In the genomic region with DNA sequence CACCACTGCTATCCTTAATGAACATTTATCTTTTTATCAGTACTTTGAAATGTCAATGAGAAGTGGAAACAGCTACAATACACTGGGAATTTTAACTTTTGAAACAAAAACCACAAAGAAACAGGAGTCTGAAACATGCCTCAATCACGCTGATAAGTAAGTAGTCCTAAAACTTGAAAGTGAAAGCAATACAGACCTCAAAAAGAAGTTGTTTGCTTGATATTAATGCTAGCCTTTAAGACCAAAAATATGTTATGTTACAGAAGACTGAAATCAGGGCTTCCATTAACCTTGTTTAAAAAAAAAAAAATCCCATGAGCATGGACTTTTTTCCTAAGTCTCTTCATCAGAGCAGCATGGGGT, we compare ENCODE assay signal across 9 cellular contexts. TPM values are rescaled to one million over a fixed set of nuclear protein-coding genes. Genes with fewer than 3 reads are reported as not detected.
A peak's percentile ranks its signal among the peaks of the same experiment; 100 is the strongest.
DNase-seq lines count a peak whose midpoint lies in the region; ATAC-seq and TF ChIP-seq lines count a peak whose summit lies in the region.
"Had no signal": no experiment of that assay in that cellular context is flagged by ENCODE, and none has a peak within 500 bp of the region (broad histone marks: within the 10 kb centered on the region; RNA-seq: fewer than 3 reads in every experiment).

No MANE protein-coding gene starts in this region.

- peak in 1 of 5 donors; percentile 19 for DNase-seq in CD4-positive, alpha-beta memory T cell
- DNase-seq in astrocyte of the spinal cord (ENCODE audit: low read depth, low spot score) (peak; percentile 52), natural killer cell (no peak), prostate gland (ENCODE audit: low spot score) (no peak)
- DNase-seq: central memory CD4-positive, alpha-beta T cell had no signal

- no peaks in the 10 kb centered on the region for H3K27me3 Mint-ChIP-seq in CD4-positive, alpha-beta memory T cell
- no peaks in the 10 kb centered on the region for H3K27me3 Mint-ChIP-seq in natural killer cell (ENCODE audit: low read depth in 2 of 2)

- ATAC-seq in HG02610 (IDR thresholded peaks at IDR 0.05; ENCODE audit: unreplicated experiment) (peak; percentile 44), natural killer cell (peak; percentile 45 to 57 (median 46)), GM21528 (IDR thresholded peaks at IDR 0.05; ENCODE audit: low FRiP score, unreplicated experiment) (no peak), HG02870 (IDR thresholded peaks at IDR 0.05; ENCODE audit: unreplicated experiment) (no peak), GM21381 (IDR thresholded peaks at IDR 0.05; ENCODE audit: unreplicated experiment) (no peak)

- TF ChIP-seq POLR2A in prostate gland (IDR thresholded peaks at IDR 0.05) = no peak

- intact Hi-C loops in CD4-positive, alpha-beta memory T cell (cut with micrococcal nuclease) = loop anchor here (2.0 kb wide), 1 partner anchor 19 kb away; no protein-coding TSS in a partner anchor
- intact Hi-C loops in natural killer cell (cut with micrococcal nuclease) (loop anchor here (1.0 kb wide), 1 partner anchor 18 kb away; no protein-coding TSS in a partner anchor), prostate gland (cut with DNase I) (no loop called here)

- H3K36me3 Mint-ChIP-seq in CD4-positive, alpha-beta memory T cell = peaks cover 3 to 8% of the 10 kb centered on the region in 2 donors
- H3K36me3 Mint-ChIP-seq in natural killer cell = no peaks in the 10 kb centered on the region

- CTCF ChIA-PET in CD4-positive, alpha-beta memory T cell (lab: Charles Lee; ENCODE audit: partially characterized antibody) = interaction anchor here (1.2 kb wide), 1 partner anchor 19 kb away, joined by 3 read pairs; no protein-coding TSS in a partner anchor

- H3K4me1 ChIP-seq in CD4-positive, alpha-beta memory T cell (ENCODE audit: insufficient read depth, low read length) = peaks cover 30% of the 10 kb centered on the region
- H3K4me1 ChIP-seq in prostate gland (replicated peaks) = peaks cover 8% of the 10 kb centered on the region

- peak overlapping the region; percentile 10 to 23 for H3K4me3 ChIP-seq in CD4-positive, alpha-beta memory T cell (ENCODE audit: low read length in 2 of 2)
- no peak overlapping the region for H3K4me3 ChIP-seq in astrocyte of the spinal cord (ENCODE audit: low read depth, low read length)
- H3K4me3 ChIP-seq in prostate gland = no peak overlapping the region

- H3K36me3 ChIP-seq in CD4-positive, alpha-beta memory T cell (ENCODE audit: insufficient read depth, low read length) = no peaks in the 10 kb centered on the region
- no peaks in the 10 kb centered on the region for H3K36me3 ChIP-seq in prostate gland

- TF ChIP-seq CTCF in astrocyte of the spinal cord (IDR thresholded peaks at IDR 0.05; ENCODE audit: low read depth, low read length) = no peak
- no peak for TF ChIP-seq CTCF in natural killer cell (IDR thresholded peaks at IDR 0.05)
- TF ChIP-seq CTCF in prostate gland (IDR thresholded peaks at IDR 0.05) = no peak

- peak overlapping the region; percentile 65 to 91 (median 72) for H3K4me3 Mint-ChIP-seq in CD4-positive, alpha-beta memory T cell
- peak overlapping the region; percentile 87 for H3K4me3 Mint-ChIP-seq in natural killer cell

- peak overlapping the region; percentile 78 to 92 (median 87) for H3K27ac Mint-ChIP-seq in CD4-positive, alpha-beta memory T cell
- H3K27ac Mint-ChIP-seq in natural killer cell = peak overlapping the region; percentile 88 to 97

- H3K27me3 ChIP-seq in CD4-positive, alpha-beta memory T cell (ENCODE audit: insufficient read depth, low read length) = no peaks in the 10 kb centered on the region
- no peaks in the 10 kb centered on the region for H3K27me3 ChIP-seq in prostate gland (replicated peaks; ENCODE audit: insufficient read depth)

- in situ Hi-C loops in astrocyte of the spinal cord (cut with HindIII; ENCODE audit: low sequenced_read_pairs) = no loop called here

- peaks cover 44 to 74% (median 56%) of the 10 kb centered on the region in 4 donors for H3K4me1 Mint-ChIP-seq in CD4-positive, alpha-beta memory T cell
- peaks cover 55 to 63% of the 10 kb centered on the region in 2 donors for H3K4me1 Mint-ChIP-seq in natural killer cell

- no peaks in the 10 kb centered on the region for H3K9me3 Mint-ChIP-seq in CD4-positive, alpha-beta memory T cell
- no peaks in the 10 kb centered on the region for H3K9me3 Mint-ChIP-seq in natural killer cell

- POLR2A ChIA-PET in CD4-positive, alpha-beta memory T cell (lab: Charles Lee; ENCODE audit: partially characterized antibody) = interaction anchor here (0.7 to 1.4 kb wide), 2 partner anchors 22 to 77 kb away, joined by 3 to 4 read pairs; no protein-coding TSS in a partner anchor

- no peaks in the 10 kb centered on the region for H3K9me3 ChIP-seq in CD4-positive, alpha-beta memory T cell (ENCODE audit: control insufficient read depth in 1 of 2, low read length in 2 of 2)
- H3K9me3 ChIP-seq in prostate gland = no peaks in the 10 kb centered on the region

- WGBS in prostate gland = 24% methylated on average over 1 of the region's 1 CpG

- H3K27ac ChIP-seq in CD4-positive, alpha-beta memory T cell (ENCODE audit: low read depth, low read length) = peak overlapping the region; percentile 44
- peak overlapping the region in 1 of 2 donors; percentile 40 for H3K27ac ChIP-seq in prostate gland

RNA-seq across cellular contexts. Expression of a gene that starts 21.3 kb away (rescaled TPM):
- total RNA-seq in CD4-positive, alpha-beta memory T cell = 10 to 100 TPM; 66.1 to 68.4 TPM
- 10 to 100 TPM in 1 of 2 donors, 1 to 10 TPM in 1; 3.7 to 19.6 TPM for polyA plus RNA-seq in CD4-positive, alpha-beta memory T cell
- total RNA-seq in natural killer cell = 100 to 1,000 TPM; 138 to 147 (median 139) TPM
- 10 to 100 TPM; 24.7 to 48.0 TPM for total RNA-seq in prostate gland

Comparison
In these comparisons a context has a peak if more than half of its experiments do, and no peak if none do; other contexts are left out.
1. H3K4me3 ChIP-seq: peak in CD4-positive, alpha-beta memory T cell (2 of 2); none in astrocyte of the spinal cord (single experiment) and prostate gland (0 of 2).
2. ATAC-seq: peak in HG02610 (single experiment) and natural killer cell (3 of 3); none in GM21528 (single experiment), HG02870 (single experiment) and GM21381 (single experiment).